1 cellular context compared by ENCODE assay signal in the genomic region with DNA sequence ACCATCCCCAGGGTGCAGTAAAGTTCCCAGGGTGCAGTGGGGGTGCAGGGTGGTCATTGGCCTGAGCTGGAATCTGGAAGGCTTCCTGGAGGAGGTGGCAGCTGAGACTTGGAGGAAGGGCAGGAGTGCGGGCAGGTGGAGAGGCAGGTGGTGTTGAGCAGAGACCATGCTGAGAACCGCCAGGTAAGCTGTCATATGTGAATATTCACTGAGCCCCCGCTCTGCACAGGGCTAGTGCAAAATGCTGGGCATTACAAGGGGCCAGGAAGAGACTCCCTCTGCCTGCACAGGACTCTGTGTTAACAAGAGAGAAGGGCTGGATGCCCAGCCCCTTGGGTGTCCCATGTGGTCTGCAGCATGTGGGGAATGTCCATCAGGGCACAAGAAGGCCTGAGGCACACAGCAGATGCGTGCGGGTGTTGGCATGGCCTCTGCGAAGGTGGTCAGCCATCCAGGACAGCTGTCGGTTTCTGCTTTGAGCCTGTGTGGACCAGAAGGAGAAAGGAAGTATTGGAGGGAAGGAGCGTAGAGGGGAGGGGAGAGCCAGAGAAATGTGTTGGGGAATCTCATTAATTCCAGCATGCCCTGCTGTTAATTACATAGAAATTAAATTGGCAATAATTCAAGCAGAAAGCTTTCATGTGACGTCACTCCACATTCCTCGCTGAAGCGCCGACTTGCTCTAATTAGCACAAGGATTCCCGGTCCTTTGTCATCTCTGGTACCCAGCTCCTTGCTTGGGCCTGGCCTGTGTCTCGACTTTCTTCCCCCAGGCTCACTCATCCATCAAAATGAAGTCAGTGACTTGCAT.
TF ChIP-seq lines count a peak whose summit lies in the region.

No MANE protein-coding gene starts in this region.

TF ChIP-seq in H1, 55 proteins besides CTCF, POLR2A, EP300 and RAD21:
- TF ChIP-seq CEBPB (IDR thresholded peaks at IDR 0.05; ENCODE audit: low read depth, low read length) (no peak), TEAD4 (IDR thresholded peaks at IDR 0.05; ENCODE audit: low read depth, low read length) (no peak), RBBP5 (IDR thresholded peaks at IDR 0.05; ENCODE audit: borderline replicate concordance, low read depth, low read length) (no peak), TAF7 (optimal IDR thresholded peaks at IDR 0.05; ENCODE audit: borderline replicate concordance, low read depth, low read length) (no peak), CREB1 (IDR thresholded peaks at IDR 0.05) (no peak), GTF2F1 (IDR thresholded peaks at IDR 0.05; ENCODE audit: borderline replicate concordance, low read depth, low read length) (no peak), KDM5A (IDR thresholded peaks at IDR 0.05; ENCODE audit: low read length) (no peak), MAFK (IDR thresholded peaks at IDR 0.05; ENCODE audit: low read depth, low read length) (no peak), RFX5 (IDR thresholded peaks at IDR 0.05; ENCODE audit: borderline replicate concordance, low read depth, low read length) (no peak), EGR1 (IDR thresholded peaks at IDR 0.05; ENCODE audit: borderline replicate concordance, low read depth, low read length) (no peak), ASH2L (IDR thresholded peaks at IDR 0.05; ENCODE audit: low read length) (no peak), HDAC6 (IDR thresholded peaks at IDR 0.05; ENCODE audit: low read depth, low read length) (no peak), POU5F1 (IDR thresholded peaks at IDR 0.05; ENCODE audit: low read depth, low read length) (no peak), JUND (IDR thresholded peaks at IDR 0.05; ENCODE audit: low read length) (no peak), TAF1 (IDR thresholded peaks at IDR 0.05; ENCODE audit: low read depth, low read length) (no peak)
- TF ChIP-seq, protein P1, sequence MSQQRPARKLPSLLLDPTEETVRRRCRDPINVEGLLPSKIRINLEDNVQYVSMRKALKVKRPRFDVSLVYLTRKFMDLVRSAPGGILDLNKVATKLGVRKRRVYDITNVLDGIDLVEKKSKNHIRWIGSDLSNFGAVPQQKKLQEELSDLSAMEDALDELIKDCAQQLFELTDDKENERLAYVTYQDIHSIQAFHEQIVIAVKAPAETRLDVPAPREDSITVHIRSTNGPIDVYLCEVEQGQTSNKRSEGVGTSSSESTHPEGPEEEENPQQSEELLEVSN (IDR thresholded peaks at IDR 0.05) = no peak
- TF ChIP-seq, protein P2, sequence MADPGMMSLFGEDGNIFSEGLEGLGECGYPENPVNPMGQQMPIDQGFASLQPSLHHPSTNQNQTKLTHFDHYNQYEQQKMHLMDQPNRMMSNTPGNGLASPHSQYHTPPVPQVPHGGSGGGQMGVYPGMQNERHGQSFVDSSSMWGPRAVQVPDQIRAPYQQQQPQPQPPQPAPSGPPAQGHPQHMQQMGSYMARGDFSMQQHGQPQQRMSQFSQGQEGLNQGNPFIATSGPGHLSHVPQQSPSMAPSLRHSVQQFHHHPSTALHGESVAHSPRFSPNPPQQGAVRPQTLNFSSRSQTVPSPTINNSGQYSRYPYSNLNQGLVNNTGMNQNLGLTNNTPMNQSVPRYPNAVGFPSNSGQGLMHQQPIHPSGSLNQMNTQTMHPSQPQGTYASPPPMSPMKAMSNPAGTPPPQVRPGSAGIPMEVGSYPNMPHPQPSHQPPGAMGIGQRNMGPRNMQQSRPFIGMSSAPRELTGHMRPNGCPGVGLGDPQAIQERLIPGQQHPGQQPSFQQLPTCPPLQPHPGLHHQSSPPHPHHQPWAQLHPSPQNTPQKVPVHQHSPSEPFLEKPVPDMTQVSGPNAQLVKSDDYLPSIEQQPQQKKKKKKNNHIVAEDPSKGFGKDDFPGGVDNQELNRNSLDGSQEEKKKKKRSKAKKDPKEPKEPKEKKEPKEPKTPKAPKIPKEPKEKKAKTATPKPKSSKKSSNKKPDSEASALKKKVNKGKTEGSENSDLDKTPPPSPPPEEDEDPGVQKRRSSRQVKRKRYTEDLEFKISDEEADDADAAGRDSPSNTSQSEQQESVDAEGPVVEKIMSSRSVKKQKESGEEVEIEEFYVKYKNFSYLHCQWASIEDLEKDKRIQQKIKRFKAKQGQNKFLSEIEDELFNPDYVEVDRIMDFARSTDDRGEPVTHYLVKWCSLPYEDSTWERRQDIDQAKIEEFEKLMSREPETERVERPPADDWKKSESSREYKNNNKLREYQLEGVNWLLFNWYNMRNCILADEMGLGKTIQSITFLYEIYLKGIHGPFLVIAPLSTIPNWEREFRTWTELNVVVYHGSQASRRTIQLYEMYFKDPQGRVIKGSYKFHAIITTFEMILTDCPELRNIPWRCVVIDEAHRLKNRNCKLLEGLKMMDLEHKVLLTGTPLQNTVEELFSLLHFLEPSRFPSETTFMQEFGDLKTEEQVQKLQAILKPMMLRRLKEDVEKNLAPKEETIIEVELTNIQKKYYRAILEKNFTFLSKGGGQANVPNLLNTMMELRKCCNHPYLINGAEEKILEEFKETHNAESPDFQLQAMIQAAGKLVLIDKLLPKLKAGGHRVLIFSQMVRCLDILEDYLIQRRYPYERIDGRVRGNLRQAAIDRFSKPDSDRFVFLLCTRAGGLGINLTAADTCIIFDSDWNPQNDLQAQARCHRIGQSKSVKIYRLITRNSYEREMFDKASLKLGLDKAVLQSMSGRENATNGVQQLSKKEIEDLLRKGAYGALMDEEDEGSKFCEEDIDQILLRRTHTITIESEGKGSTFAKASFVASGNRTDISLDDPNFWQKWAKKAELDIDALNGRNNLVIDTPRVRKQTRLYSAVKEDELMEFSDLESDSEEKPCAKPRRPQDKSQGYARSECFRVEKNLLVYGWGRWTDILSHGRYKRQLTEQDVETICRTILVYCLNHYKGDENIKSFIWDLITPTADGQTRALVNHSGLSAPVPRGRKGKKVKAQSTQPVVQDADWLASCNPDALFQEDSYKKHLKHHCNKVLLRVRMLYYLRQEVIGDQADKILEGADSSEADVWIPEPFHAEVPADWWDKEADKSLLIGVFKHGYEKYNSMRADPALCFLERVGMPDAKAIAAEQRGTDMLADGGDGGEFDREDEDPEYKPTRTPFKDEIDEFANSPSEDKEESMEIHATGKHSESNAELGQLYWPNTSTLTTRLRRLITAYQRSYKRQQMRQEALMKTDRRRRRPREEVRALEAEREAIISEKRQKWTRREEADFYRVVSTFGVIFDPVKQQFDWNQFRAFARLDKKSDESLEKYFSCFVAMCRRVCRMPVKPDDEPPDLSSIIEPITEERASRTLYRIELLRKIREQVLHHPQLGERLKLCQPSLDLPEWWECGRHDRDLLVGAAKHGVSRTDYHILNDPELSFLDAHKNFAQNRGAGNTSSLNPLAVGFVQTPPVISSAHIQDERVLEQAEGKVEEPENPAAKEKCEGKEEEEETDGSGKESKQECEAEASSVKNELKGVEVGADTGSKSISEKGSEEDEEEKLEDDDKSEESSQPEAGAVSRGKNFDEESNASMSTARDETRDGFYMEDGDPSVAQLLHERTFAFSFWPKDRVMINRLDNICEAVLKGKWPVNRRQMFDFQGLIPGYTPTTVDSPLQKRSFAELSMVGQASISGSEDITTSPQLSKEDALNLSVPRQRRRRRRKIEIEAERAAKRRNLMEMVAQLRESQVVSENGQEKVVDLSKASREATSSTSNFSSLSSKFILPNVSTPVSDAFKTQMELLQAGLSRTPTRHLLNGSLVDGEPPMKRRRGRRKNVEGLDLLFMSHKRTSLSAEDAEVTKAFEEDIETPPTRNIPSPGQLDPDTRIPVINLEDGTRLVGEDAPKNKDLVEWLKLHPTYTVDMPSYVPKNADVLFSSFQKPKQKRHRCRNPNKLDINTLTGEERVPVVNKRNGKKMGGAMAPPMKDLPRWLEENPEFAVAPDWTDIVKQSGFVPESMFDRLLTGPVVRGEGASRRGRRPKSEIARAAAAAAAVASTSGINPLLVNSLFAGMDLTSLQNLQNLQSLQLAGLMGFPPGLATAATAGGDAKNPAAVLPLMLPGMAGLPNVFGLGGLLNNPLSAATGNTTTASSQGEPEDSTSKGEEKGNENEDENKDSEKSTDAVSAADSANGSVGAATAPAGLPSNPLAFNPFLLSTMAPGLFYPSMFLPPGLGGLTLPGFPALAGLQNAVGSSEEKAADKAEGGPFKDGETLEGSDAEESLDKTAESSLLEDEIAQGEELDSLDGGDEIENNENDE (IDR thresholded peaks at IDR 0.05; ENCODE audit: insufficient replicate concordance, low read length) = no peak
TF ChIP-seq in H1: peak in this region for 0.
